10 cellular contexts compared by ENCODE assay signal in genomic region chr9:74940600-74940999, GRCh38. TPM values are rescaled to one million over a fixed set of nuclear protein-coding genes. Genes with fewer than 3 reads are reported as not detected.
DNase-seq lines count a peak whose midpoint lies in the region; TF ChIP-seq lines count a peak whose summit lies in the region.
"Had no signal": no experiment of that assay in that cellular context is flagged by ENCODE, and none has a peak within 500 bp of the region (broad histone marks: within the 10 kb centered on the region; RNA-seq: fewer than 3 reads in every experiment).

No MANE protein-coding gene starts in this region.

- peak overlapping the region; percentile 24 for H3K4me2 ChIP-seq in osteoblast (ENCODE audit: insufficient read depth, low read length)

- H3K4me3 ChIP-seq in osteoblast (ENCODE audit: insufficient read depth, low read length): no peak overlapping the region

- no peaks in the 10 kb centered on the region for H4K20me1 ChIP-seq in osteoblast (ENCODE audit: insufficient read depth, low read length)

- no peaks in the 10 kb centered on the region for H3K27me3 ChIP-seq in osteoblast (ENCODE audit: insufficient read depth, low read length)

- H2AFZ ChIP-seq in osteoblast (ENCODE audit: low read length): no peak overlapping the region

- DNase-seq in H4 (ENCODE audit: low spot score) (peak; percentile 64), NCI-H2196 (lab: John Stamatoyannopoulos, UW; ENCODE audit: unreplicated experiment) (peak; percentile 25), cerebellar cortex (ENCODE audit: low spot score) (peak; percentile 17), osteoblast (ENCODE audit: insufficient read length, low spot score, missing footprints) (peak; percentile 54), 8988T (no peak), NCI-H446 (lab: John Stamatoyannopoulos, UW) (no peak), cerebellar nuclear complex (lab: John Stamatoyannopoulos, UW) (no peak)
- DNase-seq in activated CD4-positive, alpha-beta T cell treated with anti-CD3 and anti-CD28 coated beads, Interleukin-2, amount 50 U/mL, for 1 hour: no peak
- DNase-seq: NCI-H1930, right cardiac atrium had no signal

- H3K36me3 ChIP-seq in osteoblast (ENCODE audit: insufficient read depth, low read length): no peaks in the 10 kb centered on the region

- no peaks in the 10 kb centered on the region for H3K79me2 ChIP-seq in osteoblast (ENCODE audit: insufficient read depth, low read length)

- TF ChIP-seq CTCF in osteoblast (IDR thresholded peaks at IDR 0.05; ENCODE audit: extremely low read depth, low read depth, low read length): peak; percentile 17

- no peak overlapping the region for H3K27ac ChIP-seq in osteoblast (ENCODE audit: low read depth, low read length)

- no peaks in the 10 kb centered on the region for H3K4me1 ChIP-seq in osteoblast (ENCODE audit: insufficient read depth, low read length)

- H3K9me3 ChIP-seq in osteoblast (ENCODE audit: low read depth, low read length): no peaks in the 10 kb centered on the region

RNA-seq across cellular contexts. Expression of gene C9orf40, which starts 12.1 kb away (rescaled TPM):
- total RNA-seq in H4 (2014; rRNA removed; shearing (Covaris generic)): 13.5 and 16.6 TPM in 2 replicates
- 2.9 and 3.8 TPM in 2 replicates for total RNA-seq in osteoblast

RNA-seq across cellular contexts. Expression of gene TRPM6, which starts 52.9 kb away (rescaled TPM):
- total RNA-seq in H4 (2014; rRNA removed; shearing (Covaris generic)): 0.12 and 0.29 TPM in 2 replicates
- total RNA-seq in osteoblast: under 0.01 and 0.29 TPM in 2 replicates

Comparison
In these comparisons a context has a peak if more than half of its experiments do, and no peak if none do; other contexts are left out.
1. DNase-seq: peak in H4 (single experiment), NCI-H2196 (single experiment), cerebellar cortex (single experiment) and osteoblast (single experiment); none in 8988T (single experiment), NCI-H446 (0 of 2), activated CD4-positive, alpha-beta T cell treated with anti-CD3 and anti-CD28 coated beads, Interleukin-2, amount 50 U/mL, for 1 hour (single experiment) and cerebellar nuclear complex (0 of 2).